ENCODE assay signal across 25 cellular contexts in genomic region chr5:81409361-81409760, GRCh38. TPM values are rescaled to one million over a fixed set of nuclear protein-coding genes. Genes with fewer than 3 reads are reported as not detected.
A peak's percentile ranks its signal among the peaks of the same experiment; 100 is the strongest.
DNase-seq lines count a peak whose midpoint lies in the region; ATAC-seq, FAIRE-seq and TF ChIP-seq lines count a peak whose summit lies in the region.
"Had no signal": no experiment of that assay in that cellular context is flagged by ENCODE, and none has a peak within 500 bp of the region (broad histone marks: within the 10 kb centered on the region; RNA-seq: fewer than 3 reads in every experiment).

No MANE protein-coding gene starts in this region.

- H3K27ac ChIP-seq in liver (ENCODE audit: low read depth in 1 of 2, low read length in 2 of 2) (peak overlapping the region; percentile 18 to 38), HepG2 (ENCODE audit: extremely low read length, insufficient read depth, low read length) (no peak overlapping the region), right lobe of liver (peak overlapping the region; percentile 41 to 77 (median 57))
- H3K27ac ChIP-seq: 22Rv1; BLaER1 treated with 17β-estradiol and CSF1 and Interleukin-3, amounts not matched to agents 10 nM and 100 nM had no signal

- FAIRE-seq in HepG2 (lab: Jason Lieb, UNC), result no peak
- FAIRE-seq: A204.1, D721Med, GM12891, GM18507 had no signal

- ATAC-seq in HepG2, result no peak
- ATAC-seq in right lobe of liver, result peak; percentile 20 to 63 (median 49)

- H3K36me3 ChIP-seq in liver (ENCODE audit: control insufficient read depth in 4 of 4, insufficient read depth in 3 of 4, low read depth in 1 of 4, low read length in 3 of 4), result peaks cover 0 to under 1% (median 0%) of the 10 kb centered on the region in 4 donors
- no peaks in the 10 kb centered on the region for H3K36me3 ChIP-seq in HepG2 (replicated peaks in 1 of 2; ENCODE audit: control insufficient read depth in 1 of 2, insufficient read depth in 2 of 2, low read length in 2 of 2)
- H3K36me3 ChIP-seq in right lobe of liver, result no peaks in the 10 kb centered on the region
- H3K36me3 ChIP-seq: BE2C had no signal

- CTCF ChIA-PET in HepG2 (lab: Yijun Ruan, JAX; ENCODE audit: low intra/inter-chr PET ratio, low total read pairs), result no interaction called here

- H3K27me3 ChIP-seq in liver (ENCODE audit: control insufficient read depth in 4 of 4, insufficient read depth in 4 of 4, low read length in 3 of 4), result no peaks in the 10 kb centered on the region
- no peaks in the 10 kb centered on the region for H3K27me3 ChIP-seq in HepG2 (ENCODE audit: control insufficient read depth in 1 of 2, insufficient read depth in 2 of 2, low read length in 2 of 2)
- no peaks in the 10 kb centered on the region for H3K27me3 ChIP-seq in right lobe of liver
- H3K27me3 ChIP-seq: BE2C; BLaER1 treated with 17β-estradiol and CSF1 and Interleukin-3, amounts not matched to agents 10 nM and 100 nM had no signal

- H2AFZ ChIP-seq in HepG2 (ENCODE audit: low read length), result no peak overlapping the region

- TF ChIP-seq EP300 in HepG2 (IDR thresholded peaks at IDR 0.05; ENCODE audit: low read depth in 2 of 2, low read length in 2 of 2) (no peak), HepG2 (CRISPR knock-in tag; IDR thresholded peaks at IDR 0.05; ENCODE audit: borderline replicate concordance) (no peak)

- intact Hi-C loops in HepG2 (cut with micrococcal nuclease; ENCODE audit: unreplicated experiment) (no loop called here), right lobe of liver (cut with DNase I) (no loop called here)

- TF ChIP-seq CTCF in liver (IDR thresholded peaks at IDR 0.05; ENCODE audit: low read depth, low read length, missing input control), result no peak
- no peak for TF ChIP-seq CTCF in HepG2 (CRISPR knock-in tag; IDR thresholded peaks at IDR 0.05)
- no peak for TF ChIP-seq CTCF in right lobe of liver (IDR thresholded peaks at IDR 0.05)
- TF ChIP-seq CTCF in GM10266 (IDR thresholded peaks at IDR 0.05; ENCODE audit: control insufficient read depth, insufficient read depth, low read depth, missing control alignments), result no peak

- H3K9ac ChIP-seq in liver (ENCODE audit: low read depth in 1 of 2, low read length in 2 of 2), result no peak overlapping the region
- H3K9ac ChIP-seq in HepG2 (ENCODE audit: insufficient read depth, low read depth, low read length), result no peak overlapping the region
- H3K9ac ChIP-seq: BLaER1 treated with 17β-estradiol and CSF1 and Interleukin-3, amounts not matched to agents 10 nM and 100 nM had no signal

- in situ Hi-C loops in HepG2 (cut with HindIII; ENCODE audit: extremely low pct_ligation_motif_present, low pct_unique_long_range_greater_than_20kb), result no loop called here

- POLR2A ChIA-PET in HepG2 (lab: Yijun Ruan, JAX), result no interaction called here

- no TSS peak for BruUV-seq in HepG2 (replicated peaks; lab: Mats Ljungman, UMichigan)

- WGBS in liver, result 59% methylated on average over 2 of the region's 2 CpGs
- WGBS in HepG2 (ENCODE audit: low lambda C conversion rate), result 23% methylated on average over 2 of the region's 2 CpGs
- 32% methylated on average over 2 of the region's 2 CpGs for whole genome bisulfite sequencing in right lobe of liver (ENCODE audit: insufficient coverage, low coverage, low lambda C conversion rate, missing lambda C conversion rate)

- H3K4me3 ChIP-seq in liver (ENCODE audit: low read depth in 1 of 3, low read length in 3 of 3) (no peak overlapping the region), HepG2 (replicated peaks in 1 of 3; ENCODE audit: insufficient read depth in 1 of 3, low read depth in 2 of 3, low read length in 3 of 3) (no peak overlapping the region), right lobe of liver (no peak overlapping the region)
- H3K4me3 ChIP-seq: BLaER1 treated with 17β-estradiol and CSF1 and Interleukin-3, amounts not matched to agents 10 nM and 100 nM had no signal

- H3K9me3 ChIP-seq in liver (ENCODE audit: control insufficient read depth in 4 of 4, low read length in 3 of 4) (no peaks in the 10 kb centered on the region), HepG2 (ENCODE audit: low read length) (no peaks in the 10 kb centered on the region), right lobe of liver (no peaks in the 10 kb centered on the region)
- H3K9me3 ChIP-seq: BE2C; BLaER1 treated with 17β-estradiol and CSF1 and Interleukin-3, amounts not matched to agents 10 nM and 100 nM had no signal

- no peaks in the 10 kb centered on the region for H3K79me2 ChIP-seq in HepG2 (ENCODE audit: insufficient read depth, low read length)

- no peaks in the 10 kb centered on the region for H4K20me1 ChIP-seq in HepG2 (ENCODE audit: insufficient read depth, low read length)
- H4K20me1 ChIP-seq: BLaER1 treated with 17β-estradiol and CSF1 and Interleukin-3, amounts not matched to agents 10 nM and 100 nM had no signal

- no peak overlapping the region for H3K4me2 ChIP-seq in HepG2 (ENCODE audit: low read depth, low read length)
- H3K4me2 ChIP-seq: BLaER1 treated with 17β-estradiol and CSF1 and Interleukin-3, amounts not matched to agents 10 nM and 100 nM had no signal

- no peak for TF ChIP-seq RAD21 in liver (IDR thresholded peaks at IDR 0.05)
- no peak for TF ChIP-seq RAD21 in HepG2 (CRISPR knock-in tag; IDR thresholded peaks at IDR 0.05)

- DNase-seq in HepG2 (ENCODE audit: low spot score) (no peak), right lobe of liver (no peak), renal cortical epithelial cell (ENCODE audit: low read depth) (peak; percentile 48), GM10266 (ENCODE audit: extremely low spot score) (no peak)
- no peak for DNase-seq in stimulated activated CD4-positive, alpha-beta T cell treated with anti-CD3 and anti-CD28 coated beads, Interleukin-4, amount 100 ng/mL, for 1 hour
- DNase-seq: ACHN; AML-193; BE2C; CD4-positive, alpha-beta T cell; CD8-positive, alpha-beta memory T cell; DMS 273 treated with DMSO at 0.1 percent for 48 hours; DMS79; EL; GDM1; GOT3; H7; HCEC 1CT had no signal

- H3K4me1 ChIP-seq in liver (ENCODE audit: control insufficient read depth in 4 of 4, insufficient read depth in 4 of 4, low read length in 3 of 4) (peaks cover 4 to 18% (median 13%) of the 10 kb centered on the region in 4 donors), HepG2 (ENCODE audit: insufficient read depth, low read length) (peaks cover 11% of the 10 kb centered on the region), right lobe of liver (peaks cover 0 to 32% (median 5%) of the 10 kb centered on the region in 4 donors)
- H3K4me1 ChIP-seq: BE2C; BLaER1 treated with 17β-estradiol and CSF1 and Interleukin-3, amounts not matched to agents 10 nM and 100 nM had no signal

- no peak for TF ChIP-seq POLR2A in HepG2 (IDR thresholded peaks at IDR 0.05; ENCODE audit: insufficient read depth in 1 of 2, low read depth in 2 of 2, low read length in 2 of 2)
- TF ChIP-seq POLR2A in right lobe of liver (IDR thresholded peaks at IDR 0.05), result no peak

TF ChIP-seq in liver, 16 proteins besides CTCF, POLR2A, EP300 and RAD21:
- TF ChIP-seq TAF1 (conservative IDR thresholded peaks at IDR 0.05), result no peak
- TF ChIP-seq SP1 (IDR thresholded peaks at IDR 0.05), result peak; percentile 5

TF ChIP-seq in HepG2, 621 proteins besides CTCF, POLR2A, EP300 and RAD21 (continues in another document):
- no peak for TF ChIP-seq CBX1 (IDR thresholded peaks at IDR 0.05; ENCODE audit: low read depth)
- no peak for TF ChIP-seq NFE2 (CRISPR knock-in tag; IDR thresholded peaks at IDR 0.05)
- TF ChIP-seq ZNF501 (CRISPR knock-in tag; IDR thresholded peaks at IDR 0.05), result no peak
- TF ChIP-seq RXRA (CRISPR knock-in tag; IDR thresholded peaks at IDR 0.05), result no peak
- TF ChIP-seq KAT7 (CRISPR knock-in tag; IDR thresholded peaks at IDR 0.05; ENCODE audit: borderline replicate concordance), result no peak
- TF ChIP-seq SALL2 (CRISPR knock-in tag; IDR thresholded peaks at IDR 0.05), result no peak

RNA-seq across cellular contexts. Expression of gene ACOT12, which starts 15.4 kb away (rescaled TPM):
- total RNA-seq in liver (10 to 100 TPM; 16.9 to 76.4 TPM), HepG2 (2016; rRNA removed; fragmentation: Illumina TruSeq; extraction: Trizol) (not detected in 2 replicates), right lobe of liver (100 to 1,000 TPM in 2 of 6 experiments, 10 to 100 TPM in 4; 50.5 to 115 (median 67.5) TPM), renal cortical epithelial cell (0.10 TPM in 1 of 2 replicates, not detected in the other)
- polyA plus RNA-seq in liver (10 to 100 TPM; 26.8 to 50.7 TPM), HepG2 (2011; rRNA removed) (not detected in 2 replicates)
- not detected in 2 replicates for total RNA-seq in HepG2 (2016; cell fraction: cytosol; rRNA removed; fragmentation: Illumina TruSeq; extraction: Trizol; ENCODE audit: low read depth)
- total RNA-seq in HepG2 (2016; cell fraction: insoluble cytoplasmic fraction; rRNA removed; fragmentation: Illumina TruSeq; extraction: Trizol), result not detected in 2 replicates
- total RNA-seq in HepG2 (2016; cell fraction: membrane; rRNA removed; fragmentation: Illumina TruSeq; extraction: Trizol), result not detected in 2 replicates
- total RNA-seq in HepG2 (2016; cell fraction: nucleus; rRNA removed; fragmentation: Illumina TruSeq; extraction: Trizol), result not detected in 2 replicates
- polyA plus RNA-seq in HepG2 (2011; cell fraction: cytosol; rRNA removed), result not detected in 2 replicates
- polyA plus RNA-seq in HepG2 (2011; cell fraction: nucleus; rRNA removed), result 0.05 TPM in 1 of 2 replicates, not detected in the other
- 0.09 TPM in 1 of 2 replicates, not detected in the other for polyA plus RNA-seq in HepG2 (2012)
- polyA plus RNA-seq in HepG2 (2016; cell fraction: cytosol; fragmentation: Illumina TruSeq; extraction: Trizol; ENCODE audit: low read depth), result not detected in 2 replicates
- polyA plus RNA-seq in HepG2 (2016; cell fraction: insoluble cytoplasmic fraction; fragmentation: Illumina TruSeq; extraction: Trizol; ENCODE audit: low read depth), result not detected in 2 replicates
- polyA plus RNA-seq in HepG2 (2016; cell fraction: membrane; fragmentation: Illumina TruSeq; extraction: Trizol; ENCODE audit: low read depth), result not detected in 2 replicates
- polyA plus RNA-seq in HepG2 (2016; cell fraction: nucleus; fragmentation: Illumina TruSeq; extraction: Trizol; ENCODE audit: insufficient read depth, low read depth), result 0.29 TPM in 1 of 2 replicates, not detected in the other
- polyA minus RNA-seq in HepG2 (2011; rRNA and poly(A)+ RNA removed; ENCODE audit: low replicate concordance), result not detected in 2 replicates
- polyA minus RNA-seq in HepG2 (2011; cell fraction: cytosol; rRNA and poly(A)+ RNA removed), result not detected in 2 replicates
- not detected in 2 replicates for polyA minus RNA-seq in HepG2 (2011; cell fraction: nucleus; rRNA and poly(A)+ RNA removed)
- total RNA-seq: CD8-positive, alpha-beta memory T cell; H7 had no signal
- polyA plus RNA-seq: CD14-positive monocyte; CD8-positive, alpha-beta memory T cell had no signal

Comparison
In these comparisons a context has a peak if more than half of its experiments do, and no peak if none do; other contexts are left out.
1. RNA of gene ACOT12, which starts 15.4 kb away (total RNA-seq): 16.9 to 76.4 TPM in liver and 50.5 to 115 TPM in right lobe of liver; 0.10 TPM in renal cortical epithelial cell and not detected in HepG2; every median in the first group is over 10 times any median in the second.